Comparison of ENCODE assay signal across 31 cellular contexts in the genomic region with DNA sequence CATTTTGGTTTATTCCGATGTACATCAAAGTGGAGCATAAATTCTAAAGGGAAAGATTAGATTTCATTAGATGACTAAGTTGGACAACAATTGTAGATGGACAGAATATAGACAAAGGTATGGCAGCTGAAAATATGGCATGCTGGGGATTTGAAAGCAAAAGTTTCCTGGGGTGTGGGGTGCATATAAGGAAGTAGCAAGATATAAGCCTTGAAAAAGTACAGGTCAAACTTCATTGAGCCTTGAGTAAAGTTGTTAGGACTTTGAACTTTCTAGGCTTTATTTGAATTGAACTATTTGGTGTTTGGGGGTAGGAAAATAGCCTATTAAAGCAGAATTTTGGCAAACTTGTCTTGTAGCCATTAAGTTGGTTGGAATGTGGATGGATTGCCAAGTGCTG.
"Had no signal": no experiment of that assay in that cellular context is flagged by ENCODE, and none has a peak within 500 bp of the region (broad histone marks: within the 10 kb centered on the region; RNA-seq: fewer than 3 reads in every experiment).

No MANE protein-coding gene starts in this region.

- H3K4me2 ChIP-seq: smooth muscle cell had no signal

- H3K36me3 Mint-ChIP-seq: naive thymus-derived CD8-positive, alpha-beta T cell; natural killer cell treated with Interleukin-12 subunit alpha and Interleukin-12 subunit beta and Interleukin-15 and Interleukin-18, amount 100 ng/mL, for 72 hours; stimulated activated memory B cell treated with anti-CD40 and anti-IgM and Interleukin-4, amounts not matched to agents 10 μg/mL and 1 μg/mL and 100 μg/mL, for 72 hours; type B pancreatic cell had no signal

- H3K4me1 ChIP-seq: pancreas, prostate gland, right lobe of liver, sigmoid colon, spleen, suprapubic skin, testis, tibial artery, upper lobe of right lung, uterus had no signal

- DNase-seq: naive thymus-derived CD8-positive, alpha-beta T cell; nephron progenitor cell; nucleus accumbens; pancreas; retina; right cardiac atrium; right lobe of liver; sigmoid colon; spleen; stimulated activated CD4-positive, alpha-beta T cell treated with anti-CD3 and anti-CD28 coated beads, Interleukin-12 subunit alpha, Interleukin-12 subunit beta, amount 100 ng/mL, for 4 hours; stimulated activated CD4-positive, alpha-beta T cell treated with anti-CD3 and anti-CD28 coated beads, Interleukin-1b, Interleukin-23, amount 100 ng/mL, for 48 hours; stimulated activated CD4-positive, alpha-beta T cell treated with anti-CD3 and anti-CD28 coated beads, Interleukin-4, amount 100 ng/mL, for 1 hour; stimulated activated CD4-positive, alpha-beta T cell treated with anti-CD3 and anti-CD28 coated beads, Interleukin-4, amount 100 ng/mL, for 4 hours; stimulated activated CD8-positive, alpha-beta memory T cell treated with anti-CD3 and anti-CD28 coated beads, Interleukin-4, amount 100 ng/mL, for 48 hours; stimulated activated naive CD4-positive, alpha-beta T cell; stimulated activated naive CD8-positive, alpha-beta T cell treated with anti-CD3 and anti-CD28 coated beads, Interleukin-15, amount 100 ng/mL, for 72 hours; stimulated activated naive CD8-positive, alpha-beta T cell treated with anti-CD3 and anti-CD28 coated beads, Interleukin-15, Interleukin-2, amounts not matched to agents 100 U/mL and 50 U/mL, for 24 hours; substantia nigra; testis; tibial artery; transverse colon; upper lobe of right lung; uterus had no signal

- H3K4me1 Mint-ChIP-seq: naive thymus-derived CD8-positive, alpha-beta T cell; nephron progenitor cell; neural crest cell; stimulated activated memory B cell treated with anti-CD40 and anti-IgM and Interleukin-4, amounts not matched to agents 10 μg/mL and 1 μg/mL and 100 μg/mL, for 72 hours; stimulated activated naive CD8-positive, alpha-beta T cell treated with anti-CD3 and anti-CD28 coated beads, Interleukin-15, amount 100 ng/mL, for 72 hours had no signal

- H3K27me3 Mint-ChIP-seq: natural killer cell treated with Interleukin-12 subunit alpha and Interleukin-12 subunit beta and Interleukin-15 and Interleukin-18, amount 100 ng/mL, for 72 hours; stimulated activated memory B cell treated with anti-CD40 and anti-IgM and Interleukin-4, amounts not matched to agents 10 μg/mL and 1 μg/mL and 100 μg/mL, for 72 hours; stimulated activated naive CD8-positive, alpha-beta T cell treated with anti-CD3 and anti-CD28 coated beads, Interleukin-15, amount 100 ng/mL, for 72 hours; type B pancreatic cell had no signal

- H3K36me3 ChIP-seq: neutrophil, pancreas, prostate gland, right lobe of liver, sigmoid colon, spleen, suprapubic skin, tibial artery, transverse colon, upper lobe of right lung, uterus had no signal

- FAIRE-seq: pancreas had no signal

- H3K27ac ChIP-seq: neutrophil, pancreas, prostate gland, right lobe of liver, sigmoid colon, spleen, suprapubic skin, testis, tibial artery, transverse colon, upper lobe of right lung, uterus had no signal

- H3K27ac Mint-ChIP-seq: naive thymus-derived CD8-positive, alpha-beta T cell; natural killer cell treated with Interleukin-12 subunit alpha and Interleukin-12 subunit beta and Interleukin-15 and Interleukin-18, amount 100 ng/mL, for 72 hours; nephron progenitor cell; stimulated activated memory B cell treated with anti-CD40 and anti-IgM and Interleukin-4, amounts not matched to agents 10 μg/mL and 1 μg/mL and 100 μg/mL, for 72 hours; stimulated activated naive CD8-positive, alpha-beta T cell treated with anti-CD3 and anti-CD28 coated beads, Interleukin-15, amount 100 ng/mL, for 72 hours; type B pancreatic cell had no signal

- H3K4me3 ChIP-seq: pancreas, prostate gland, right lobe of liver, sigmoid colon, smooth muscle cell, spleen, suprapubic skin, testis, tibial artery, transverse colon, upper lobe of right lung, uterus had no signal

- H3K9me3 Mint-ChIP-seq: stimulated activated naive CD8-positive, alpha-beta T cell treated with anti-CD3 and anti-CD28 coated beads, Interleukin-15, amount 100 ng/mL, for 72 hours had no signal

- ATAC-seq: naive thymus-derived CD8-positive, alpha-beta T cell; natural killer cell treated with Interleukin-12 subunit alpha and Interleukin-12 subunit beta and Interleukin-15 and Interleukin-18, amount 100 ng/mL, for 72 hours; pancreas; right cardiac atrium; right lobe of liver; stimulated activated memory B cell treated with anti-CD40 and anti-IgM and Interleukin-4, amounts not matched to agents 10 μg/mL and 1 μg/mL and 100 μg/mL, for 72 hours; stimulated activated naive CD8-positive, alpha-beta T cell treated with anti-CD3 and anti-CD28 coated beads, Interleukin-15, amount 100 ng/mL, for 72 hours; stimulated activated naive CD8-positive, alpha-beta T cell treated with anti-CD3 and anti-CD28 coated beads, Interleukin-15, Interleukin-2, amounts not matched to agents 100 U/mL and 50 U/mL, for 24 hours; upper lobe of right lung had no signal

- H3K27me3 ChIP-seq: neutrophil, pancreas, right lobe of liver, sigmoid colon, spleen, suprapubic skin, testis, tibial artery, transverse colon, upper lobe of right lung, uterus had no signal

- H3K9me3 ChIP-seq: neutrophil, pancreas, prostate gland, right lobe of liver, suprapubic skin, testis, transverse colon, upper lobe of right lung, uterus had no signal

- H3K4me3 Mint-ChIP-seq: naive thymus-derived CD8-positive, alpha-beta T cell; natural killer cell treated with Interleukin-12 subunit alpha and Interleukin-12 subunit beta and Interleukin-15 and Interleukin-18, amount 100 ng/mL, for 72 hours; nephron progenitor cell; neural crest cell; stimulated activated memory B cell treated with anti-CD40 and anti-IgM and Interleukin-4, amounts not matched to agents 10 μg/mL and 1 μg/mL and 100 μg/mL, for 72 hours; stimulated activated naive CD8-positive, alpha-beta T cell treated with anti-CD3 and anti-CD28 coated beads, Interleukin-15, amount 100 ng/mL, for 72 hours; type B pancreatic cell had no signal
